14 cellular contexts compared by ENCODE assay signal in genomic region chr6:11665636-11666335, GRCh38.
"Had no signal": no experiment of that assay in that cellular context is flagged by ENCODE, and none has a peak within 500 bp of the region (broad histone marks: within the 10 kb centered on the region; RNA-seq: fewer than 3 reads in every experiment).

No MANE protein-coding gene starts in this region.

- DNase-seq: activated CD4-positive, alpha-beta T cell treated with anti-CD3 and anti-CD28 coated beads, Interleukin-2, amount 50 U/mL, for 4 hours; activated naive CD4-positive, alpha-beta T cell; aorta; erythroblast; gastrocnemius medialis; head of caudate nucleus; left lung; mammary epithelial cell; midbrain; stimulated activated CD4-positive, alpha-beta T cell treated with anti-CD3 and anti-CD28 coated beads, Interleukin-1b, Interleukin-23, amount 100 ng/mL, for 48 hours; upper lobe of right lung had no signal

- H3K4me3 Mint-ChIP-seq: nephron had no signal

- H3K27ac Mint-ChIP-seq: nephron had no signal

- ATAC-seq: gastrocnemius medialis, left lung, upper lobe of right lung had no signal

- H3K4me3 ChIP-seq: coronary artery, gastrocnemius medialis, left lung, thoracic aorta, upper lobe of right lung had no signal

- H3K4me1 Mint-ChIP-seq: nephron had no signal
